Comparison of ENCODE assay signal across 24 cellular contexts in genomic region chr1:6827081-6827480, GRCh38. TPM values are rescaled to one million over a fixed set of nuclear protein-coding genes. Genes with fewer than 3 reads are reported as not detected.
DNase-seq lines count a peak whose midpoint lies in the region; ATAC-seq, FAIRE-seq and TF ChIP-seq lines count a peak whose summit lies in the region.
"Had no signal": no experiment of that assay in that cellular context is flagged by ENCODE, and none has a peak within 500 bp of the region (broad histone marks: within the 10 kb centered on the region; RNA-seq: fewer than 3 reads in every experiment).

No MANE protein-coding gene starts in this region.

- TF ChIP-seq POLR2A in right lobe of liver (IDR thresholded peaks at IDR 0.05) (no peak), HepG2 (IDR thresholded peaks at IDR 0.05; ENCODE audit: insufficient read depth in 1 of 2, low read depth in 2 of 2, low read length in 2 of 2) (no peak)

- no peaks in the 10 kb centered on the region for H3K9me3 Mint-ChIP-seq in activated T-helper 17 cell treated with anti-CD3 and anti-CD28 coated beads, Interleukin-2, amount 50 U/mL, for 72 hours
- no peaks in the 10 kb centered on the region for H3K9me3 Mint-ChIP-seq in nephron
- no peaks in the 10 kb centered on the region for H3K9me3 Mint-ChIP-seq in activated naive CD8-positive, alpha-beta T cell treated with anti-CD3 and anti-CD28 coated beads for 36 hours
- H3K9me3 Mint-ChIP-seq: CD8-positive, alpha-beta T cell; HFFc6 had no signal

- ATAC-seq in right lobe of liver (no peak), HepG2 (no peak), GM19455 (IDR thresholded peaks at IDR 0.05; ENCODE audit: unreplicated experiment) (no peak)
- ATAC-seq in activated T-helper 17 cell treated with anti-CD3 and anti-CD28 coated beads, Interleukin-2, amount 50 U/mL, for 72 hours (replicated peaks), result no peak
- ATAC-seq: CD8-positive, alpha-beta T cell; Panc1 had no signal

- FAIRE-seq in HepG2 (lab: Jason Lieb, UNC), result no peak
- FAIRE-seq: G401.6, GM19239, H54 had no signal

- WGBS in right lobe of liver (ENCODE audit: insufficient coverage, low coverage, low lambda C conversion rate, missing lambda C conversion rate), result 76% methylated on average over 3 of the region's 3 CpGs
- 93% methylated on average over 3 of the region's 3 CpGs for WGBS in HepG2 (ENCODE audit: low lambda C conversion rate)

- POLR2A ChIA-PET in HepG2 (lab: Yijun Ruan, JAX), result no interaction called here
- POLR2A ChIA-PET in OCI-LY7 (lab: Charles Lee), result interaction anchor here (1.1 kb wide), 1 partner anchor 16 kb away, joined by 4 read pairs; no protein-coding TSS in a partner anchor
- POLR2A ChIA-PET in GM10248 (lab: Yijun Ruan, JAX), result no interaction called here

- TF ChIP-seq CTCF in right lobe of liver (IDR thresholded peaks at IDR 0.05) (no peak), HepG2 (CRISPR knock-in tag; IDR thresholded peaks at IDR 0.05) (no peak), nephron (IDR thresholded peaks at IDR 0.05; ENCODE audit: unreplicated experiment in 3 of 3) (no peak), OCI-LY7 (conservative IDR thresholded peaks at IDR 0.05; ENCODE audit: low read length) (no peak), GM10248 (IDR thresholded peaks at IDR 0.05; ENCODE audit: control extremely low read depth, extremely low read depth, low read depth, missing control alignments) (no peak)

- no peak for TF ChIP-seq RAD21 in HepG2 (CRISPR knock-in tag; IDR thresholded peaks at IDR 0.05)

- no TSS peak for BruUV-seq in HepG2 (replicated peaks; lab: Mats Ljungman, UMichigan)
- BruUV-seq in OCI-LY7 (replicated peaks; lab: Mats Ljungman, UMichigan), result no TSS peak

- peaks cover 8% of the 10 kb centered on the region for H3K4me1 Mint-ChIP-seq in activated T-helper 17 cell treated with anti-CD3 and anti-CD28 coated beads, Interleukin-2, amount 50 U/mL, for 72 hours
- peaks cover 61% of the 10 kb centered on the region for H3K4me1 Mint-ChIP-seq in nephron
- peaks cover 24% of the 10 kb centered on the region for H3K4me1 Mint-ChIP-seq in activated naive CD8-positive, alpha-beta T cell treated with anti-CD3 and anti-CD28 coated beads for 36 hours

- H2AFZ ChIP-seq in HepG2 (ENCODE audit: low read length), result no peak overlapping the region
- no peak overlapping the region for H2AFZ ChIP-seq in OCI-LY7 (ENCODE audit: low read length)

- H3K9me2 ChIP-seq in OCI-LY7 (ENCODE audit: insufficient read depth, low read length), result no peaks in the 10 kb centered on the region
- H3K9me2 ChIP-seq: SK-N-SH had no signal

- H3K27ac Mint-ChIP-seq in activated T-helper 17 cell treated with anti-CD3 and anti-CD28 coated beads, Interleukin-2, amount 50 U/mL, for 72 hours, result peak overlapping the region; percentile 39
- H3K27ac Mint-ChIP-seq in nephron, result peak overlapping the region; percentile 75 to 85 (median 84)
- H3K27ac Mint-ChIP-seq in activated naive CD8-positive, alpha-beta T cell treated with anti-CD3 and anti-CD28 coated beads for 36 hours, result no peak overlapping the region
- H3K27ac Mint-ChIP-seq: CD8-positive, alpha-beta T cell; HFFc6 had no signal

- no peaks in the 10 kb centered on the region for H3K27me3 ChIP-seq in right lobe of liver
- no peaks in the 10 kb centered on the region for H3K27me3 ChIP-seq in HepG2 (ENCODE audit: control insufficient read depth in 1 of 2, insufficient read depth in 2 of 2, low read length in 2 of 2)

- H3K4me3 ChIP-seq in right lobe of liver, result no peak overlapping the region
- H3K4me3 ChIP-seq in HepG2 (replicated peaks in 1 of 3; ENCODE audit: insufficient read depth in 1 of 3, low read depth in 2 of 3, low read length in 3 of 3), result no peak overlapping the region
- H3K4me3 ChIP-seq in OCI-LY7 (ENCODE audit: low read depth, low read length, poor library complexity, severe bottlenecking), result no peak overlapping the region

- no peaks in the 10 kb centered on the region for H3K27me3 Mint-ChIP-seq in activated T-helper 17 cell treated with anti-CD3 and anti-CD28 coated beads, Interleukin-2, amount 50 U/mL, for 72 hours
- H3K27me3 Mint-ChIP-seq in nephron (ENCODE audit: low read depth), result no peaks in the 10 kb centered on the region
- H3K27me3 Mint-ChIP-seq in activated naive CD8-positive, alpha-beta T cell treated with anti-CD3 and anti-CD28 coated beads for 36 hours, result no peaks in the 10 kb centered on the region

- H3K4me2 ChIP-seq in HepG2 (ENCODE audit: low read depth, low read length) (no peak overlapping the region), OCI-LY7 (ENCODE audit: low read length) (no peak overlapping the region)
- H3K4me2 ChIP-seq: SK-N-SH had no signal

- no peak for TF ChIP-seq EP300 in HepG2 (IDR thresholded peaks at IDR 0.05; ENCODE audit: low read depth in 2 of 2, low read length in 2 of 2)
- TF ChIP-seq EP300 in HepG2 (CRISPR knock-in tag; IDR thresholded peaks at IDR 0.05; ENCODE audit: borderline replicate concordance), result no peak

- in situ Hi-C loops in HepG2 (cut with HindIII; ENCODE audit: extremely low pct_ligation_motif_present, low pct_unique_long_range_greater_than_20kb), result no loop called here

- H3K79me2 ChIP-seq in HepG2 (ENCODE audit: insufficient read depth, low read length) (peaks cover 6% of the 10 kb centered on the region), OCI-LY7 (ENCODE audit: insufficient read depth, low read depth, low read length) (peaks cover 4% of the 10 kb centered on the region; the same call in 1 of the 2 replicates)

- no peak overlapping the region for H3K9ac ChIP-seq in HepG2 (ENCODE audit: insufficient read depth, low read depth, low read length)
- H3K9ac ChIP-seq: SK-N-SH had no signal

- DNase-seq in right lobe of liver (no peak), HepG2 (ENCODE audit: low spot score) (no peak), OCI-LY7 (ENCODE audit: low spot score) (no peak), GM10248 (ENCODE audit: extremely low spot score) (no peak)
- DNase-seq in activated naive CD8-positive, alpha-beta T cell treated with anti-CD3 and anti-CD28 coated beads for 36 hours, result no peak
- DNase-seq: AML-193; C1 segment of cervical spinal cord; Calu3; CD8-positive, alpha-beta T cell; HFFc6; KG1; NCI-H1092; NCI-H146; NCI-H2029; NCI-H748 treated with DMSO at 0.1 percent for 48 hours; SIG-M5; SK-N-SH had no signal

- H3K27ac ChIP-seq in right lobe of liver, result peak overlapping the region in 2 of 3 donors; percentile 72 to 94
- H3K27ac ChIP-seq in HepG2 (ENCODE audit: extremely low read length, insufficient read depth, low read length), result no peak overlapping the region
- no peak overlapping the region for H3K27ac ChIP-seq in OCI-LY7 (ENCODE audit: low read depth, low read length, poor library complexity, severe bottlenecking)

- no peak overlapping the region for H3K4me3 Mint-ChIP-seq in activated T-helper 17 cell treated with anti-CD3 and anti-CD28 coated beads, Interleukin-2, amount 50 U/mL, for 72 hours
- H3K4me3 Mint-ChIP-seq in nephron, result no peak overlapping the region
- no peak overlapping the region for H3K4me3 Mint-ChIP-seq in activated naive CD8-positive, alpha-beta T cell treated with anti-CD3 and anti-CD28 coated beads for 36 hours
- H3K4me3 Mint-ChIP-seq: CD8-positive, alpha-beta T cell; HFFc6 had no signal

- H3K9me3 ChIP-seq in right lobe of liver (no peaks in the 10 kb centered on the region), HepG2 (ENCODE audit: low read length) (no peaks in the 10 kb centered on the region), OCI-LY7 (ENCODE audit: low read length) (no peaks in the 10 kb centered on the region)
- H3K9me3 ChIP-seq: SK-N-SH had no signal

- H3K4me1 ChIP-seq in right lobe of liver (peaks cover 0 to 36% (median 12%) of the 10 kb centered on the region in 4 donors), HepG2 (ENCODE audit: insufficient read depth, low read length) (peaks cover 35% of the 10 kb centered on the region), OCI-LY7 (ENCODE audit: insufficient read depth, low read length, poor library complexity, severe bottlenecking) (no peaks in the 10 kb centered on the region)

- peaks cover 60% of the 10 kb centered on the region for H3K36me3 Mint-ChIP-seq in activated T-helper 17 cell treated with anti-CD3 and anti-CD28 coated beads, Interleukin-2, amount 50 U/mL, for 72 hours (ENCODE audit: low read depth)
- H3K36me3 Mint-ChIP-seq in nephron (ENCODE audit: low read depth), result peaks cover 25% of the 10 kb centered on the region
- H3K36me3 Mint-ChIP-seq in activated naive CD8-positive, alpha-beta T cell treated with anti-CD3 and anti-CD28 coated beads for 36 hours, result peaks cover 5% of the 10 kb centered on the region

- H4K20me1 ChIP-seq in HepG2 (ENCODE audit: insufficient read depth, low read length), result no peaks in the 10 kb centered on the region
- H4K20me1 ChIP-seq in OCI-LY7 (ENCODE audit: insufficient read depth, low read length), result 0 out of 2 replicates have a peak, but pooled peaks cover 4% of the 10 kb centered on the region

- intact Hi-C loops in right lobe of liver (cut with DNase I), result no loop called here
- intact Hi-C loops in HepG2 (cut with micrococcal nuclease; ENCODE audit: unreplicated experiment), result no loop called here
- intact Hi-C loops in OCI-LY7 (cut with micrococcal nuclease; ENCODE audit: unreplicated experiment), result no loop called here

- H3K36me3 ChIP-seq in right lobe of liver (no peaks in the 10 kb centered on the region), HepG2 (replicated peaks in 1 of 2; ENCODE audit: control insufficient read depth in 1 of 2, insufficient read depth in 2 of 2, low read length in 2 of 2) (peaks cover 2 to 4% of the 10 kb centered on the region in 2 experiments; a peak in 2 of 5 replicates), OCI-LY7 (ENCODE audit: insufficient read depth, low read length) (peaks cover 25% of the 10 kb centered on the region; the same call in 1 of the 2 replicates)

- CTCF ChIA-PET in HepG2 (lab: Yijun Ruan, JAX; ENCODE audit: low intra/inter-chr PET ratio, low total read pairs) (no interaction called here), OCI-LY7 (lab: Charles Lee; ENCODE audit: unreplicated experiment) (no interaction called here), GM10248 (lab: Yijun Ruan, JAX) (interaction anchor here (1.1 kb wide), 1 partner anchor 9 kb away, joined by 4 read pairs; no protein-coding TSS in a partner anchor)

RNA-seq across cellular contexts. Expression of gene CAMTA1, which starts 41.8 kb away (rescaled TPM):
- total RNA-seq in right lobe of liver, result 10 to 100 TPM; 32.3 to 49.4 (median 37.2) TPM
- total RNA-seq in HepG2 (2016; rRNA removed; fragmentation: Illumina TruSeq; extraction: Trizol), result 36.4 and 36.7 TPM in 2 replicates
- total RNA-seq in HepG2 (2016; cell fraction: cytosol; rRNA removed; fragmentation: Illumina TruSeq; extraction: Trizol; ENCODE audit: low read depth), result 54.5 and 63.4 TPM in 2 replicates
- total RNA-seq in HepG2 (2016; cell fraction: insoluble cytoplasmic fraction; rRNA removed; fragmentation: Illumina TruSeq; extraction: Trizol), result 33.9 and 46.1 TPM in 2 replicates
- 56.0 and 62.9 TPM in 2 replicates for total RNA-seq in HepG2 (2016; cell fraction: membrane; rRNA removed; fragmentation: Illumina TruSeq; extraction: Trizol)
- 25.6 and 26.4 TPM in 2 replicates for total RNA-seq in HepG2 (2016; cell fraction: nucleus; rRNA removed; fragmentation: Illumina TruSeq; extraction: Trizol)
- 22.4 and 25.0 TPM in 2 replicates for polyA plus RNA-seq in HepG2 (2011; rRNA removed)
- polyA plus RNA-seq in HepG2 (2011; cell fraction: cytosol; rRNA removed), result 17.3 and 28.2 TPM in 2 replicates
- 11.2 and 18.4 TPM in 2 replicates for polyA plus RNA-seq in HepG2 (2011; cell fraction: nucleus; rRNA removed)
- polyA plus RNA-seq in HepG2 (2012), result 65.7 and 66.4 TPM in 2 replicates
- 156 and 189 TPM in 2 replicates for polyA plus RNA-seq in HepG2 (2016; cell fraction: cytosol; fragmentation: Illumina TruSeq; extraction: Trizol; ENCODE audit: low read depth)
- 69.7 and 85.6 TPM in 2 replicates for polyA plus RNA-seq in HepG2 (2016; cell fraction: insoluble cytoplasmic fraction; fragmentation: Illumina TruSeq; extraction: Trizol; ENCODE audit: low read depth)
- 126 and 154 TPM in 2 replicates for polyA plus RNA-seq in HepG2 (2016; cell fraction: membrane; fragmentation: Illumina TruSeq; extraction: Trizol; ENCODE audit: low read depth)
- 49.0 and 50.2 TPM in 2 replicates for polyA plus RNA-seq in HepG2 (2016; cell fraction: nucleus; fragmentation: Illumina TruSeq; extraction: Trizol; ENCODE audit: insufficient read depth, low read depth)
- polyA minus RNA-seq in HepG2 (2011; rRNA and poly(A)+ RNA removed; ENCODE audit: low replicate concordance), result 12.6 and 15.2 TPM in 2 replicates
- polyA minus RNA-seq in HepG2 (2011; cell fraction: cytosol; rRNA and poly(A)+ RNA removed), result 9.3 and 13.8 TPM in 2 replicates
- 30.2 and 31.8 TPM in 2 replicates for polyA minus RNA-seq in HepG2 (2011; cell fraction: nucleus; rRNA and poly(A)+ RNA removed)
- 10 to 100 TPM; 36.7 to 51.9 TPM for total RNA-seq in activated T-helper 17 cell treated with anti-CD3 and anti-CD28 coated beads, Interleukin-2, amount 50 U/mL, for 72 hours
- 10 to 100 TPM; 70.4 to 71.4 TPM for total RNA-seq in activated naive CD8-positive, alpha-beta T cell treated with anti-CD3 and anti-CD28 coated beads for 36 hours
- 40.2 and 43.9 TPM in 2 replicates for total RNA-seq in OCI-LY7 (2014; rRNA removed; shearing (Covaris generic))
- total RNA-seq in OCI-LY7 (2022), result 73.3 and 80.8 TPM in 2 replicates

Comparison
In these comparisons a context has a peak if more than half of its experiments do, and no peak if none do; other contexts are left out.
1. H3K27ac ChIP-seq: peak in right lobe of liver (2 of 3); none in HepG2 (single experiment) and OCI-LY7 (single experiment).